Comparison of ENCODE assay signal across 2 cellular contexts in the genomic region with DNA sequence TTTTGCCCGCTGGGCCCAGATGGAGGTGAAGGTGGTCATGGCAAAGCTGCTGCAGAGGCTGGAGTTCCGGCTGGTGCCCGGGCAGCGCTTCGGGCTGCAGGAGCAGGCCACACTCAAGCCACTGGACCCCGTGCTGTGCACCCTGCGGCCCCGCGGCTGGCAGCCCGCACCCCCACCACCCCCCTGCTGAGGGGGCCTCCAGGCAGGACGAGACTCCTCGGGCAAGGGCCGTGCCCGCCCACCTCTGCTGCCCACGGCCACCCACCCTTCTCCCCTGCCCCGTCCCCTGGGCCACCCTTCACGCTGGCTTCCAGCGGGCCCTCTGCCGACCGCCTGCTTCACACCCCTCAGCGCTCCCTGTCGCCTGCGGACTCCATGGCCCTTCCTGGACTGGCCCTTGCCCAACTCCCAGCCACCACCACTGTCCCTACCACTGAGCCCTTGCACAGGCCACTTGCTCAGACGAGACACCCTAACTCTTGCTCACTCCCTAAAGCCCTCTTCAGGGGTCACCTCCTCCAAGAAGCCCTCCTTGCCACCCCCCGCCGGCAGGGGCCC.
TF ChIP-seq lines count a peak whose summit lies in the region.

No MANE protein-coding gene starts in this region.

TF ChIP-seq in HEK293, 187 proteins besides CTCF, POLR2A, EP300 and RAD21:
- TF ChIP-seq ZNF366 (tag by site-specific recombination; conservative IDR thresholded peaks at IDR 0.05) (no peak), ZNF830 (tag by site-specific recombination; IDR thresholded peaks at IDR 0.05; ENCODE audit: low read depth) (no peak), ZNF214 (tag by site-specific recombination; IDR thresholded peaks at IDR 0.05; ENCODE audit: borderline replicate concordance) (no peak), EGR2 (tag by site-specific recombination; IDR thresholded peaks at IDR 0.05; ENCODE audit: low read depth) (peak; percentile 44)

TF ChIP-seq in HepG2, 621 proteins besides CTCF, POLR2A, EP300 and RAD21:
- TF ChIP-seq, protein P1, sequence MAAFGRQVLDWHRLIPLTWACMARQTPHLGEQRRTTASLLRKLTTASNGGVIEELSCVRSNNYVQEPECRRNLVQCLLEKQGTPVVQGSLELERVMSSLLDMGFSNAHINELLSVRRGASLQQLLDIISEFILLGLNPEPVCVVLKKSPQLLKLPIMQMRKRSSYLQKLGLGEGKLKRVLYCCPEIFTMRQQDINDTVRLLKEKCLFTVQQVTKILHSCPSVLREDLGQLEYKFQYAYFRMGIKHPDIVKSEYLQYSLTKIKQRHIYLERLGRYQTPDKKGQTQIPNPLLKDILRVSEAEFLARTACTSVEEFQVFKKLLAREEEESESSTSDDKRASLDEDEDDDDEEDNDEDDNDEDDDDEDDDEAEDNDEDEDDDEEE (CRISPR knock-in tag; IDR thresholded peaks at IDR 0.05): no peak
- TF ChIP-seq ZNF772 (CRISPR knock-in tag; IDR thresholded peaks at IDR 0.05) (no peak), ZNF644 (CRISPR knock-in tag; IDR thresholded peaks at IDR 0.05; ENCODE audit: low read depth) (no peak), ISX (CRISPR knock-in tag; conservative IDR thresholded peaks at IDR 0.05) (no peak), BRD4 (CRISPR knock-in tag; IDR thresholded peaks at IDR 0.05) (no peak), ZBTB3 (CRISPR knock-in tag; IDR thresholded peaks at IDR 0.05; ENCODE audit: borderline replicate concordance, low read depth) (no peak), ZNF160 (CRISPR knock-in tag; IDR thresholded peaks at IDR 0.05) (no peak), FOXP1 (IDR thresholded peaks at IDR 0.05) (no peak), FOXP1 (CRISPR knock-in tag; IDR thresholded peaks at IDR 0.05) (no peak), TOPORS (CRISPR knock-in tag; IDR thresholded peaks at IDR 0.05) (no peak), ATF1 (CRISPR knock-in tag; IDR thresholded peaks at IDR 0.05) (no peak)
- TF ChIP-seq, protein P2, sequence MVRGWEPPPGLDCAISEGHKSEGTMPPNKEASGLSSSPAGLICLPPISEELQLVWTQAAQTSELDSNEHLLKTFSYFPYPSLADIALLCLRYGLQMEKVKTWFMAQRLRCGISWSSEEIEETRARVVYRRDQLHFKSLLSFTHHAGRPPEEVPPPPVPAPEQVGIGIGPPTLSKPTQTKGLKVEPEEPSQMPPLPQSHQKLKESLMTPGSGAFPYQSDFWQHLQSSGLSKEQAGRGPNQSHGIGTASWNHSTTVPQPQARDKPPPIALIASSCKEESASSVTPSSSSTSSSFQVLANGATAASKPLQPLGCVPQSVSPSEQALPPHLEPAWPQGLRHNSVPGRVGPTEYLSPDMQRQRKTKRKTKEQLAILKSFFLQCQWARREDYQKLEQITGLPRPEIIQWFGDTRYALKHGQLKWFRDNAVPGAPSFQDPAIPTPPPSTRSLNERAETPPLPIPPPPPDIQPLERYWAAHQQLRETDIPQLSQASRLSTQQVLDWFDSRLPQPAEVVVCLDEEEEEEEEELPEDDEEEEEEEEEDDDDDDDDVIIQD (CRISPR knock-in tag; IDR thresholded peaks at IDR 0.05; ENCODE audit: low read depth): no peak
- TF ChIP-seq, protein P3, sequence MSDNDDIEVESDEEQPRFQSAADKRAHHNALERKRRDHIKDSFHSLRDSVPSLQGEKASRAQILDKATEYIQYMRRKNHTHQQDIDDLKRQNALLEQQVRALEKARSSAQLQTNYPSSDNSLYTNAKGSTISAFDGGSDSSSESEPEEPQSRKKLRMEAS (IDR thresholded peaks at IDR 0.05): no peak
